In genomic region chr12:75177997-75178396, GRCh38 we compare ENCODE assay signal across 9 cellular contexts. TPM values are rescaled to one million over a fixed set of nuclear protein-coding genes. Genes with fewer than 3 reads are reported as not detected.
DNase-seq lines count a peak whose midpoint lies in the region; ATAC-seq and TF ChIP-seq lines count a peak whose summit lies in the region.
"Had no signal": no experiment of that assay in that cellular context is flagged by ENCODE, and none has a peak within 500 bp of the region (broad histone marks: within the 10 kb centered on the region; RNA-seq: fewer than 3 reads in every experiment).

No MANE protein-coding gene starts in this region.

- no peak for TF ChIP-seq CTCF in dorsolateral prefrontal cortex (IDR thresholded peaks at IDR 0.05 in 54 of 56, conservative IDR thresholded peaks at IDR 0.05 in 2 of 56; ENCODE audit: low read depth in 1 of 56, partially characterized antibody in 56 of 56)

- no peak overlapping the region for H3K27ac Mint-ChIP-seq in activated T-helper 1 cell treated with anti-CD3 and anti-CD28 coated beads, Interleukin-12 subunit alpha, Interleukin-12 subunit beta, Interleukin-2, Interleukin-4 antibody, amounts not matched to agents 30 ng/mL and 10 ng/mL and 1 ng/mL, durations not matched to agents 14 hours and 24 hours and 36 hours
- H3K27ac Mint-ChIP-seq: natural killer cell had no signal

- no peak overlapping the region for H3K4me3 Mint-ChIP-seq in activated T-helper 1 cell treated with anti-CD3 and anti-CD28 coated beads, Interleukin-12 subunit alpha, Interleukin-12 subunit beta, Interleukin-2, Interleukin-4 antibody, amounts not matched to agents 30 ng/mL and 10 ng/mL and 1 ng/mL, durations not matched to agents 14 hours and 24 hours and 36 hours
- H3K4me3 Mint-ChIP-seq: natural killer cell had no signal

- no peaks in the 10 kb centered on the region for H3K27me3 ChIP-seq in dorsolateral prefrontal cortex

- H3K9me3 Mint-ChIP-seq in activated T-helper 1 cell treated with anti-CD3 and anti-CD28 coated beads, Interleukin-12 subunit alpha, Interleukin-12 subunit beta, Interleukin-2, Interleukin-4 antibody, amounts not matched to agents 30 ng/mL and 10 ng/mL and 1 ng/mL, durations not matched to agents 14 hours and 24 hours and 36 hours: no peaks in the 10 kb centered on the region

- H3K36me3 Mint-ChIP-seq in activated T-helper 1 cell treated with anti-CD3 and anti-CD28 coated beads, Interleukin-12 subunit alpha, Interleukin-12 subunit beta, Interleukin-2, Interleukin-4 antibody, amounts not matched to agents 30 ng/mL and 10 ng/mL and 1 ng/mL, durations not matched to agents 14 hours and 24 hours and 36 hours (ENCODE audit: low read depth): no peaks in the 10 kb centered on the region
- H3K36me3 Mint-ChIP-seq: natural killer cell had no signal

- intact Hi-C loops in dorsolateral prefrontal cortex (cut with DNase I): no loop called here
- intact Hi-C loops in activated T-helper 1 cell treated with anti-CD3 and anti-CD28 coated beads, Interleukin-12 subunit alpha, Interleukin-12 subunit beta, Interleukin-2, Interleukin-4 antibody, amounts not matched to agents 30 ng/mL and 10 ng/mL and 1 ng/mL, durations not matched to agents 14 hours and 24 hours and 36 hours (cut with micrococcal nuclease): no loop called here

- H3K4me1 Mint-ChIP-seq in activated T-helper 1 cell treated with anti-CD3 and anti-CD28 coated beads, Interleukin-12 subunit alpha, Interleukin-12 subunit beta, Interleukin-2, Interleukin-4 antibody, amounts not matched to agents 30 ng/mL and 10 ng/mL and 1 ng/mL, durations not matched to agents 14 hours and 24 hours and 36 hours (ENCODE audit: low read depth): no peaks in the 10 kb centered on the region
- H3K4me1 Mint-ChIP-seq: natural killer cell had no signal

- peak; percentile 98 for ATAC-seq in HG02610 (IDR thresholded peaks at IDR 0.05; ENCODE audit: unreplicated experiment)
- ATAC-seq: natural killer cell had no signal

- DNase-seq in GM03348 (ENCODE audit: low spot score): peak; percentile 54
- DNase-seq in NCI-H446 treated with DMSO at 0.1 percent for 48 hours (lab: John Stamatoyannopoulos, UW): peak; percentile 95
- DNase-seq in hepatic stellate cell (ENCODE audit: low spot score): peak; percentile 29
- no peak for DNase-seq in hippocampal formation (lab: John Stamatoyannopoulos, UW)
- no peak for DNase-seq in NCI-H82 treated with DMSO at 0.1 percent for 48 hours (lab: John Stamatoyannopoulos, UW; ENCODE audit: unreplicated experiment)
- no peak for DNase-seq in dorsolateral prefrontal cortex
- DNase-seq in activated T-helper 1 cell treated with anti-CD3 and anti-CD28 coated beads, Interleukin-12 subunit alpha, Interleukin-12 subunit beta, Interleukin-2, Interleukin-4 antibody, amounts not matched to agents 30 ng/mL and 10 ng/mL and 1 ng/mL, durations not matched to agents 14 hours and 24 hours and 36 hours (ENCODE audit: low spot score): no peak
- DNase-seq: natural killer cell had no signal

- no peaks in the 10 kb centered on the region for H3K27me3 Mint-ChIP-seq in activated T-helper 1 cell treated with anti-CD3 and anti-CD28 coated beads, Interleukin-12 subunit alpha, Interleukin-12 subunit beta, Interleukin-2, Interleukin-4 antibody, amounts not matched to agents 30 ng/mL and 10 ng/mL and 1 ng/mL, durations not matched to agents 14 hours and 24 hours and 36 hours (ENCODE audit: insufficient read depth)

- no peak overlapping the region for H3K4me3 ChIP-seq in dorsolateral prefrontal cortex

- no peak overlapping the region for H3K27ac ChIP-seq in dorsolateral prefrontal cortex

RNA-seq across cellular contexts. Expression of gene KCNC2, which starts 31.6 kb away (rescaled TPM):
- total RNA-seq in dorsolateral prefrontal cortex: 100 to 1,000 TPM in 47 of 120 experiments, 10 to 100 TPM in 73; 22.4 to 144 (median 93.2) TPM
- total RNA-seq in activated T-helper 1 cell treated with anti-CD3 and anti-CD28 coated beads, Interleukin-12 subunit alpha, Interleukin-12 subunit beta, Interleukin-2, Interleukin-4 antibody, amounts not matched to agents 30 ng/mL and 10 ng/mL and 1 ng/mL, durations not matched to agents 14 hours and 24 hours and 36 hours: not detected in 2 replicates
- total RNA-seq: natural killer cell had no signal

Comparison
In these comparisons a context has a peak if more than half of its experiments do, and no peak if none do; other contexts are left out.
1. DNase-seq: peak in GM03348 (single experiment), NCI-H446 treated with DMSO at 0.1 percent for 48 hours (single experiment) and hepatic stellate cell (single experiment); none in hippocampal formation (0 of 2), NCI-H82 treated with DMSO at 0.1 percent for 48 hours (single experiment), dorsolateral prefrontal cortex (0 of 10) and activated T-helper 1 cell treated with anti-CD3 and anti-CD28 coated beads, Interleukin-12 subunit alpha, Interleukin-12 subunit beta, Interleukin-2, Interleukin-4 antibody, amounts not matched to agents 30 ng/mL and 10 ng/mL and 1 ng/mL, durations not matched to agents 14 hours and 24 hours and 36 hours (single experiment).
2. RNA of gene KCNC2, which starts 31.6 kb away (total RNA-seq): 22.4 to 144 TPM in dorsolateral prefrontal cortex; not detected in activated T-helper 1 cell treated with anti-CD3 and anti-CD28 coated beads, Interleukin-12 subunit alpha, Interleukin-12 subunit beta, Interleukin-2, Interleukin-4 antibody, amounts not matched to agents 30 ng/mL and 10 ng/mL and 1 ng/mL, durations not matched to agents 14 hours and 24 hours and 36 hours; every median in the first group is over 10 times any median in the second.